ENCODE assay signal across 14 cellular contexts in genomic region chr9:78932849-78933627, GRCh38.
DNase-seq lines count a peak whose midpoint lies in the region; ATAC-seq, FAIRE-seq and TF ChIP-seq lines count a peak whose summit lies in the region.
"Had no signal": no experiment of that assay in that cellular context is flagged by ENCODE, and none has a peak within 500 bp of the region (broad histone marks: within the 10 kb centered on the region; RNA-seq: fewer than 3 reads in every experiment).

No MANE protein-coding gene starts in this region.

- WGBS in A549 (ENCODE audit: missing lambda C conversion rate): 56% methylated on average over 4 of the region's 4 CpGs

- peaks cover 11% of the 10 kb centered on the region for H3K4me1 ChIP-seq in A549
- H3K4me1 ChIP-seq: Peyer's patch had no signal

- H3K4me3 ChIP-seq in A549 (no peak overlapping the region), foreskin fibroblast (ENCODE audit: low read depth in 1 of 2, low read length in 2 of 2) (no peak overlapping the region)
- H3K4me3 ChIP-seq: Peyer's patch had no signal

- FAIRE-seq in A549 (lab: Jason Lieb, UNC): peak; percentile 59
- no peak for FAIRE-seq in GM19239 (lab: Jason Lieb, UNC)

- TF ChIP-seq CTCF in A549 (IDR thresholded peaks at IDR 0.05): no peak
- TF ChIP-seq CTCF in foreskin fibroblast (IDR thresholded peaks at IDR 0.05; ENCODE audit: low read depth, low read length): no peak

- no peaks in the 10 kb centered on the region for H3K36me3 Mint-ChIP-seq in stimulated activated memory B cell treated with anti-CD40 and anti-IgM and Interleukin-4, amounts not matched to agents 10 μg/mL and 1 μg/mL and 100 μg/mL, for 72 hours
- H3K36me3 Mint-ChIP-seq: memory B cell had no signal

- H3K27ac ChIP-seq in A549: peak overlapping the region; percentile 65 to 77
- H3K27ac ChIP-seq: Peyer's patch had no signal

- POLR2A ChIA-PET in A549 (lab: Yijun Ruan, JAX): no interaction called here

- H3K4me2 ChIP-seq in A549: peak overlapping the region; percentile 41

- peaks cover 2% of the 10 kb centered on the region for H3K9me3 Mint-ChIP-seq in stimulated activated memory B cell treated with anti-CD40 and anti-IgM and Interleukin-4, amounts not matched to agents 10 μg/mL and 1 μg/mL and 100 μg/mL, for 72 hours

- CTCF ChIA-PET in A549 (lab: Yijun Ruan, JAX): interaction anchor here (0.7 kb wide), 1 partner anchor 331 kb away, joined by 3 read pairs; no protein-coding TSS in a partner anchor

- no peak overlapping the region for H3K4me3 Mint-ChIP-seq in stimulated activated memory B cell treated with anti-CD40 and anti-IgM and Interleukin-4, amounts not matched to agents 10 μg/mL and 1 μg/mL and 100 μg/mL, for 72 hours
- H3K4me3 Mint-ChIP-seq: activated CD8-positive, alpha-beta T cell treated with anti-CD3 and anti-CD28 coated beads, Interleukin-2, amount 10 ng/mL, durations not matched to agents 7 days and 5 days; memory B cell had no signal

- no peak for TF ChIP-seq POLR2A in A549 (IDR thresholded peaks at IDR 0.05; ENCODE audit: low read length)

- peak; percentile 73 to 96; a peak in 4 of 6 replicates for ATAC-seq in A549
- no peak for ATAC-seq in stimulated activated memory B cell treated with anti-CD40 and anti-IgM and Interleukin-4, amounts not matched to agents 10 μg/mL and 1 μg/mL and 100 μg/mL, for 72 hours
- ATAC-seq: activated CD8-positive, alpha-beta T cell treated with anti-CD3 and anti-CD28 coated beads, Interleukin-2, amount 10 ng/mL, durations not matched to agents 7 days and 5 days had no signal

- no peak overlapping the region for H3K27ac Mint-ChIP-seq in stimulated activated memory B cell treated with anti-CD40 and anti-IgM and Interleukin-4, amounts not matched to agents 10 μg/mL and 1 μg/mL and 100 μg/mL, for 72 hours
- H3K27ac Mint-ChIP-seq: activated CD8-positive, alpha-beta T cell treated with anti-CD3 and anti-CD28 coated beads, Interleukin-2, amount 10 ng/mL, durations not matched to agents 7 days and 5 days; memory B cell had no signal

- DNase-seq in A549 (ENCODE audit: low read depth in 1 of 2, low spot score in 1 of 2) (peak; percentile 8 to 56), HCEC 1CT (peak; percentile 75), SW480 (ENCODE audit: low spot score) (peak; percentile 22), foreskin fibroblast (peak; percentile 63 to 77), putamen (ENCODE audit: low spot score) (no peak), cerebellum (ENCODE audit: low spot score) (no peak), GM19239 (ENCODE audit: insufficient read length, low spot score) (no peak)
- DNase-seq: activated CD8-positive, alpha-beta T cell treated with anti-CD3 and anti-CD28 coated beads, Interleukin-2, amount 10 ng/mL, durations not matched to agents 7 days and 5 days; activated naive CD4-positive, alpha-beta T cell treated with anti-CD3 and anti-CD28 coated beads, Interleukin-2, amount 50 U/mL, for 16 hours; cortex of kidney; NCI-H2081; Peyer's patch had no signal

- H3K9me3 ChIP-seq in A549: peaks cover 14% of the 10 kb centered on the region; the same call in 2 of the 3 replicates
- H3K9me3 ChIP-seq: Peyer's patch had no signal

- no peak for TF ChIP-seq EP300 in A549 (IDR thresholded peaks at IDR 0.05)

- no peaks in the 10 kb centered on the region for H3K4me1 Mint-ChIP-seq in stimulated activated memory B cell treated with anti-CD40 and anti-IgM and Interleukin-4, amounts not matched to agents 10 μg/mL and 1 μg/mL and 100 μg/mL, for 72 hours
- H3K4me1 Mint-ChIP-seq: memory B cell had no signal

- H3K27me3 Mint-ChIP-seq in stimulated activated memory B cell treated with anti-CD40 and anti-IgM and Interleukin-4, amounts not matched to agents 10 μg/mL and 1 μg/mL and 100 μg/mL, for 72 hours: no peaks in the 10 kb centered on the region
- H3K27me3 Mint-ChIP-seq: memory B cell had no signal

- TF ChIP-seq RAD21 in A549 (conservative IDR thresholded peaks at IDR 0.05 in 1 of 2, IDR thresholded peaks at IDR 0.05 in 1 of 2): no peak

TF ChIP-seq in A549, 52 proteins besides CTCF, POLR2A, EP300 and RAD21 (continues in another document):
- no peak for TF ChIP-seq HOXB13 (CRISPR knock-in tag; IDR thresholded peaks at IDR 0.05; ENCODE audit: low read depth)
- no peak for TF ChIP-seq ZFP36 (IDR thresholded peaks at IDR 0.05; ENCODE audit: borderline replicate concordance, partially characterized antibody)
- no peak for TF ChIP-seq CBX8 (IDR thresholded peaks at IDR 0.05)
- TF ChIP-seq KDM1A (IDR thresholded peaks at IDR 0.05; ENCODE audit: low read depth): no peak
- TF ChIP-seq RCOR1 (IDR thresholded peaks at IDR 0.05; ENCODE audit: low read depth, low read length): no peak
- TF ChIP-seq EHMT2 (IDR thresholded peaks at IDR 0.05; ENCODE audit: low read depth): no peak
- no peak for TF ChIP-seq ELK1 (IDR thresholded peaks at IDR 0.05; ENCODE audit: low read depth, low read length)
- TF ChIP-seq BHLHE40 (IDR thresholded peaks at IDR 0.05; ENCODE audit: low read depth, low read length): no peak
- no peak for TF ChIP-seq FOSB (CRISPR knock-in tag; IDR thresholded peaks at IDR 0.05)
- TF ChIP-seq ESRRA (IDR thresholded peaks at IDR 0.05; ENCODE audit: borderline replicate concordance, low read length): no peak
- no peak for TF ChIP-seq HDAC2 (IDR thresholded peaks at IDR 0.05)
- TF ChIP-seq MYC (IDR thresholded peaks at IDR 0.05; ENCODE audit: borderline replicate concordance, low read length): no peak
- no peak for TF ChIP-seq HES2 (IDR thresholded peaks at IDR 0.05)
- TF ChIP-seq ZC3H11A (IDR thresholded peaks at IDR 0.05): no peak
- no peak for TF ChIP-seq RARB (CRISPR knock-in tag; IDR thresholded peaks at IDR 0.05)
- no peak for TF ChIP-seq CHD4 (IDR thresholded peaks at IDR 0.05; ENCODE audit: borderline replicate concordance)
- no peak for TF ChIP-seq EHF (CRISPR knock-in tag; IDR thresholded peaks at IDR 0.05)
- TF ChIP-seq SREBF2 (IDR thresholded peaks at IDR 0.05): no peak
- no peak for TF ChIP-seq E2F6 (IDR thresholded peaks at IDR 0.05; ENCODE audit: borderline replicate concordance, low read depth)
- peak in 1 of 2 experiments; percentile 21; a peak in 1 of 4 replicates for TF ChIP-seq CEBPB (IDR thresholded peaks at IDR 0.05)
- no peak for TF ChIP-seq ATOH8 (CRISPR knock-in tag; IDR thresholded peaks at IDR 0.05; ENCODE audit: low read depth)
- TF ChIP-seq NPAS2 (CRISPR knock-in tag; IDR thresholded peaks at IDR 0.05; ENCODE audit: borderline replicate concordance): no peak
- no peak for TF ChIP-seq FOSL2 (IDR thresholded peaks at IDR 0.05)
- TF ChIP-seq FOSL2 (CRISPR knock-in tag; IDR thresholded peaks at IDR 0.05): peak; percentile 63
- TF ChIP-seq MAZ (IDR thresholded peaks at IDR 0.05; ENCODE audit: borderline replicate concordance, low read depth, low read length): no peak
- TF ChIP-seq GATA3 (IDR thresholded peaks at IDR 0.05; ENCODE audit: borderline replicate concordance): peak; percentile 71; the same call in 1 of the 2 replicates
- TF ChIP-seq HOXA7 (CRISPR knock-in tag; IDR thresholded peaks at IDR 0.05): no peak
- TF ChIP-seq NR3C1 (IDR thresholded peaks at IDR 0.05): no peak
- TF ChIP-seq JUN (IDR thresholded peaks at IDR 0.05): no peak
- TF ChIP-seq ZSCAN20 (CRISPR knock-in tag; IDR thresholded peaks at IDR 0.05): no peak
- peak; percentile 67 for TF ChIP-seq MAFK (IDR thresholded peaks at IDR 0.05; ENCODE audit: partially characterized antibody)
- TF ChIP-seq ZNF302 (CRISPR knock-in tag; IDR thresholded peaks at IDR 0.05): no peak
- TF ChIP-seq TFCP2L1 (CRISPR knock-in tag; IDR thresholded peaks at IDR 0.05): no peak
- no peak for TF ChIP-seq HMGXB4 (CRISPR knock-in tag; IDR thresholded peaks at IDR 0.05; ENCODE audit: borderline replicate concordance)

Comparison
In these comparisons a context has a peak if more than half of its experiments do, and no peak if none do; other contexts are left out.
1. DNase-seq: peak in A549 (2 of 2), HCEC 1CT (single experiment), SW480 (single experiment) and foreskin fibroblast (2 of 2); none in putamen (single experiment), cerebellum (single experiment) and GM19239 (single experiment).